35 cellular contexts compared by ENCODE assay signal in genomic region chr9:90035471-90035870, GRCh38.
DNase-seq lines count a peak whose midpoint lies in the region; ATAC-seq and TF ChIP-seq lines count a peak whose summit lies in the region.
"Had no signal": no experiment of that assay in that cellular context is flagged by ENCODE, and none has a peak within 500 bp of the region (broad histone marks: within the 10 kb centered on the region; RNA-seq: fewer than 3 reads in every experiment).

No MANE protein-coding gene starts in this region.

- H3K9me3 Mint-ChIP-seq in endodermal cell, result no peaks in the 10 kb centered on the region
- H3K9me3 Mint-ChIP-seq: CD4-positive, alpha-beta memory T cell; CD4-positive, alpha-beta T cell; CD8-positive, alpha-beta memory T cell; CD8-positive, alpha-beta T cell had no signal

- H3K36me3 Mint-ChIP-seq in endodermal cell (ENCODE audit: low read depth), result no peaks in the 10 kb centered on the region
- H3K36me3 Mint-ChIP-seq: CD14-positive monocyte; CD4-positive, alpha-beta memory T cell; CD8-positive, alpha-beta memory T cell; CD8-positive, alpha-beta T cell had no signal

- no peak overlapping the region for H3K4me3 ChIP-seq in endodermal cell (ENCODE audit: low read length)
- no peak overlapping the region for H3K4me3 ChIP-seq in lung
- H3K4me3 ChIP-seq: A549; BLaER1; BLaER1 treated with 17β-estradiol and CSF1 and Interleukin-3, amounts not matched to agents 10 nM and 100 nM had no signal

- H3K27me3 Mint-ChIP-seq in endodermal cell (ENCODE audit: insufficient read depth), result peaks cover 1% of the 10 kb centered on the region
- H3K27me3 Mint-ChIP-seq: B cell; CD4-positive, alpha-beta T cell; CD4-positive, CD25-positive, alpha-beta regulatory T cell had no signal

- no peak overlapping the region for H3K27ac ChIP-seq in endodermal cell (ENCODE audit: low read depth, low read length)
- H3K27ac ChIP-seq in lung (ENCODE audit: low read depth in 1 of 2, low read length in 1 of 2), result no peak overlapping the region
- H3K27ac ChIP-seq: 22Rv1; A549; BLaER1; BLaER1 treated with 17β-estradiol and CSF1 and Interleukin-3, amounts not matched to agents 10 nM and 100 nM; C4-2B had no signal

- H3K4me1 Mint-ChIP-seq in endodermal cell, result peaks cover 7% of the 10 kb centered on the region
- H3K4me1 Mint-ChIP-seq: B cell; CD14-positive monocyte; CD4-positive, alpha-beta memory T cell; CD4-positive, CD25-positive, alpha-beta regulatory T cell; CD8-positive, alpha-beta memory T cell had no signal

- H3K9ac ChIP-seq in endodermal cell (ENCODE audit: extremely low read depth, low read length, poor library complexity, severe bottlenecking), result no peak overlapping the region
- H3K9ac ChIP-seq: BLaER1; BLaER1 treated with 17β-estradiol and CSF1 and Interleukin-3, amounts not matched to agents 10 nM and 100 nM had no signal

- no peaks in the 10 kb centered on the region for H3K9me3 ChIP-seq in endodermal cell (ENCODE audit: control insufficient read depth, low read length)
- H3K9me3 ChIP-seq in lung (ENCODE audit: control insufficient read depth in 2 of 2, insufficient read depth in 1 of 2, low read length in 1 of 2), result no peaks in the 10 kb centered on the region
- H3K9me3 ChIP-seq: A549, BE2C, BLaER1, Caco-2 had no signal

- no peaks in the 10 kb centered on the region for H3K36me3 ChIP-seq in endodermal cell (ENCODE audit: control insufficient read depth, insufficient read depth, low read length)
- no peaks in the 10 kb centered on the region for H3K36me3 ChIP-seq in lung (ENCODE audit: control insufficient read depth in 2 of 2, insufficient read depth in 2 of 2, low read length in 2 of 2)
- H3K36me3 ChIP-seq: BE2C; BLaER1; BLaER1 treated with 17β-estradiol and CSF1 and Interleukin-3, amounts not matched to agents 10 nM and 100 nM had no signal

- in situ Hi-C loops in SK-MEL-5 (cut with HindIII; ENCODE audit: low pct_unique_long_range_greater_than_20kb, low sequenced_read_pairs), result no loop called here

- no peak for ATAC-seq in lung (ENCODE audit: insufficient read depth, low FRiP score)
- no peak for ATAC-seq in GM18858 (IDR thresholded peaks at IDR 0.05; ENCODE audit: unreplicated experiment)
- ATAC-seq: A549; CD8-positive, alpha-beta T cell had no signal

- H3K27ac Mint-ChIP-seq in endodermal cell, result no peak overlapping the region
- H3K27ac Mint-ChIP-seq: B cell; CD14-positive monocyte; CD4-positive, alpha-beta memory T cell; CD4-positive, alpha-beta T cell; CD4-positive, CD25-positive, alpha-beta regulatory T cell; CD8-positive, alpha-beta memory T cell; CD8-positive, alpha-beta T cell had no signal

- no peak overlapping the region for H3K4me3 Mint-ChIP-seq in endodermal cell
- H3K4me3 Mint-ChIP-seq: B cell; CD14-positive monocyte; CD4-positive, alpha-beta memory T cell; CD4-positive, alpha-beta T cell; CD4-positive, CD25-positive, alpha-beta regulatory T cell; CD8-positive, alpha-beta memory T cell; CD8-positive, alpha-beta T cell had no signal

- no peaks in the 10 kb centered on the region for H3K27me3 ChIP-seq in endodermal cell (ENCODE audit: control insufficient read depth, insufficient read depth, low read length, poor library complexity, severe bottlenecking)
- no peaks in the 10 kb centered on the region for H3K27me3 ChIP-seq in lung (ENCODE audit: control insufficient read depth, insufficient read depth)
- H3K27me3 ChIP-seq: BE2C; BLaER1; BLaER1 treated with 17β-estradiol and CSF1 and Interleukin-3, amounts not matched to agents 10 nM and 100 nM had no signal

- peak; percentile 2 for DNase-seq in SK-MEL-5 (ENCODE audit: low read depth, low spot score)
- peak; percentile 29 for DNase-seq in endodermal cell
- DNase-seq in lung (ENCODE audit: low spot score), result peak; percentile 6
- peak; percentile 53 for DNase-seq in mesenteric fat pad (ENCODE audit: low spot score)
- no peak for DNase-seq in amygdala (lab: John Stamatoyannopoulos, UW)
- no peak for DNase-seq in NCI-H2171 treated with DMSO at 0.1 percent for 48 hours (lab: John Stamatoyannopoulos, UW)
- DNase-seq in SW480 (ENCODE audit: low spot score), result no peak
- DNase-seq: 8988T; ACHN; AML-193; BE2C; C1 segment of cervical spinal cord; Caco-2; Calu3; CD4-positive, alpha-beta memory T cell; CD4-positive, alpha-beta T cell; CD4-positive, CD25-positive, alpha-beta regulatory T cell; CD8-positive, alpha-beta memory T cell; CD8-positive, alpha-beta T cell; COR-L47; DMS 273 treated with DMSO at 0.1 percent for 48 hours; DMS153; DMS53; DMS79; DMS79 treated with DMSO at 0.1 percent for 48 hours; DND-41; EL had no signal

- H3K4me1 ChIP-seq in endodermal cell (ENCODE audit: control insufficient read depth, insufficient read depth, low read length) (no peaks in the 10 kb centered on the region), lung (ENCODE audit: control insufficient read depth in 2 of 2, insufficient read depth in 2 of 2, low read length in 2 of 2) (no peaks in the 10 kb centered on the region)
- H3K4me1 ChIP-seq: A549, BE2C, Caco-2 had no signal

- TF ChIP-seq CTCF in endodermal cell (conservative IDR thresholded peaks at IDR 0.05), result no peak
- TF ChIP-seq CTCF in lung (IDR thresholded peaks at IDR 0.05; ENCODE audit: control extremely low read depth, extremely low read depth), result no peak

- 73 to 100% methylated on average over 2 of the region's 2 CpGs for WGBS in endodermal cell (ENCODE audit: insufficient coverage in 1 of 2, insufficient read length in 1 of 2), 2 experiments
- WGBS in lung, 2 donors, result 88 to 97% methylated on average over 2 of the region's 2 CpGs

Comparison
In these comparisons a context has a peak if more than half of its experiments do, and no peak if none do; other contexts are left out.
1. DNase-seq: peak in SK-MEL-5 (single experiment), endodermal cell (single experiment), lung (single experiment) and mesenteric fat pad (single experiment); none in amygdala (0 of 56), NCI-H2171 treated with DMSO at 0.1 percent for 48 hours (single experiment) and SW480 (single experiment).